34 cellular contexts compared by ENCODE assay signal in genomic region chr20:24487648-24488047, GRCh38. TPM values are rescaled to one million over a fixed set of nuclear protein-coding genes. Genes with fewer than 3 reads are reported as not detected.
"Had no signal": no experiment of that assay in that cellular context is flagged by ENCODE, and none has a peak within 500 bp of the region (broad histone marks: within the 10 kb centered on the region; RNA-seq: fewer than 3 reads in every experiment).

No MANE protein-coding gene starts in this region.

- ATAC-seq: activated CD8-positive, alpha-beta T cell treated with anti-CD3 and anti-CD28 coated beads for 36 hours; PC-3 had no signal

- H3K4me3 ChIP-seq: ascending aorta, breast epithelium, MG63, Peyer's patch, SJSA1 had no signal

- H3K36me3 Mint-ChIP-seq: activated naive CD4-positive, alpha-beta T cell treated with anti-CD3 and anti-CD28 coated beads, Interleukin-2, amount 50 U/mL, for 24 hours; activated naive CD8-positive, alpha-beta T cell treated with anti-CD3 and anti-CD28 coated beads, Interleukin-2, amount 10 ng/mL, durations not matched to agents 7 days and 5 days had no signal

- DNase-seq: activated CD4-positive, alpha-beta T cell treated with anti-CD3 and anti-CD28 coated beads, Interleukin-2, amount 10 ng/mL, durations not matched to agents 24 days and 14 days; activated CD4-positive, alpha-beta T cell treated with anti-CD3 and anti-CD28 coated beads, Interleukin-2, amount 50 U/mL, for 4 hours; activated CD8-positive, alpha-beta T cell treated with anti-CD3 and anti-CD28 coated beads for 36 hours; activated gamma-delta T cell; activated naive CD4-positive, alpha-beta T cell treated with Interleukin-2 at 50 U/mL for 16 hours; activated naive CD8-positive, alpha-beta T cell treated with anti-CD3 and anti-CD28 coated beads, Interleukin-2, amount 10 ng/mL, durations not matched to agents 7 days and 5 days; activated T-cell treated with anti-CD3 and anti-CD28 coated beads, Interleukin-2, amount 50 U/mL, for 24 hours; amygdala; caudate nucleus; Kasumi-1; KG1; MG63; NCI-H1048; NCI-H1417; NCI-H146; NCI-H187; NCI-H2081 treated with DMSO at 0.1 percent for 48 hours; NCI-H226; NCI-H446 treated with DMSO at 0.1 percent for 48 hours; NCI-H524; NK-92 treated with Interleukin-12 subunit alpha and Interleukin-12 subunit beta, amount 100 ng/mL, for 24 hours; Peyer's patch; RPMI8226; SHP77 treated with DMSO at 0.1 percent for 48 hours; SK-N-SH had no signal

- H3K9me3 ChIP-seq: ascending aorta, breast epithelium, MG63, Peyer's patch, SJSA1, SK-N-SH had no signal

- H3K36me3 ChIP-seq: ascending aorta, breast epithelium, MG63, Peyer's patch, SJSA1 had no signal

- H3K27ac ChIP-seq: ascending aorta, breast epithelium, Peyer's patch, SJSA1 had no signal

- H3K27me3 Mint-ChIP-seq: activated CD8-positive, alpha-beta T cell treated with anti-CD3 and anti-CD28 coated beads for 36 hours; activated naive CD4-positive, alpha-beta T cell treated with anti-CD3 and anti-CD28 coated beads, Interleukin-2, amount 50 U/mL, for 24 hours; activated naive CD8-positive, alpha-beta T cell treated with anti-CD3 and anti-CD28 coated beads, Interleukin-2, amount 10 ng/mL, durations not matched to agents 7 days and 5 days; activated T-cell treated with anti-CD3 and anti-CD28 coated beads, Interleukin-2, amount 50 U/mL, for 24 hours had no signal

- H3K4me3 Mint-ChIP-seq: activated CD4-positive, alpha-beta T cell treated with anti-CD3 and anti-CD28 coated beads, Interleukin-2, amount 10 ng/mL, durations not matched to agents 24 days and 14 days; activated CD8-positive, alpha-beta T cell treated with anti-CD3 and anti-CD28 coated beads for 36 hours; activated naive CD4-positive, alpha-beta T cell treated with anti-CD3 and anti-CD28 coated beads, Interleukin-2, amount 50 U/mL, for 24 hours; activated naive CD8-positive, alpha-beta T cell treated with anti-CD3 and anti-CD28 coated beads, Interleukin-2, amount 10 ng/mL, durations not matched to agents 7 days and 5 days; activated T-cell treated with anti-CD3 and anti-CD28 coated beads, Interleukin-2, amount 50 U/mL, for 24 hours; T-helper 1 cell treated with Interleukin-12 subunit alpha and Interleukin-12 subunit beta and Interleukin-4 antibody, amounts not matched to agents 30 μg/mL and 1 μg/mL, for 36 hours; T-helper 2 cell treated with Interferon-gamma antibody and Interleukin-4, amounts not matched to agents 5 μg/mL and 100 μg/mL, for 36 hours had no signal

- H3K4me1 Mint-ChIP-seq: activated CD4-positive, alpha-beta T cell treated with anti-CD3 and anti-CD28 coated beads, Interleukin-2, amount 10 ng/mL, durations not matched to agents 24 days and 14 days; activated naive CD4-positive, alpha-beta T cell treated with anti-CD3 and anti-CD28 coated beads, Interleukin-2, amount 50 U/mL, for 24 hours had no signal

- H3K27me3 ChIP-seq: ascending aorta, MG63, Peyer's patch, SJSA1 had no signal

- H3K27ac Mint-ChIP-seq: activated CD4-positive, alpha-beta T cell treated with anti-CD3 and anti-CD28 coated beads, Interleukin-2, amount 10 ng/mL, durations not matched to agents 24 days and 14 days; activated CD8-positive, alpha-beta T cell treated with anti-CD3 and anti-CD28 coated beads for 36 hours; activated naive CD4-positive, alpha-beta T cell treated with anti-CD3 and anti-CD28 coated beads, Interleukin-2, amount 50 U/mL, for 24 hours; activated naive CD8-positive, alpha-beta T cell treated with anti-CD3 and anti-CD28 coated beads, Interleukin-2, amount 10 ng/mL, durations not matched to agents 7 days and 5 days; activated T-cell treated with anti-CD3 and anti-CD28 coated beads, Interleukin-2, amount 50 U/mL, for 24 hours; activated T-helper 2 cell treated with anti-CD3 and anti-CD28 coated beads, Interferon-gamma antibody, Interleukin-2, Interleukin-4, amounts not matched to agents 10 μg/mL and 5 μg/mL and 100 μg/mL, durations not matched to agents 14 hours and 24 hours and 36 hours; T-helper 1 cell treated with Interleukin-12 subunit alpha and Interleukin-12 subunit beta and Interleukin-4 antibody, amounts not matched to agents 30 μg/mL and 1 μg/mL, for 36 hours; T-helper 2 cell treated with Interferon-gamma antibody and Interleukin-4, amounts not matched to agents 5 μg/mL and 100 μg/mL, for 36 hours had no signal

- H3K9me3 Mint-ChIP-seq: activated CD4-positive, alpha-beta T cell treated with anti-CD3 and anti-CD28 coated beads, Interleukin-2, amount 10 ng/mL, durations not matched to agents 24 days and 14 days; activated CD8-positive, alpha-beta T cell treated with anti-CD3 and anti-CD28 coated beads for 36 hours; activated naive CD4-positive, alpha-beta T cell treated with anti-CD3 and anti-CD28 coated beads, Interleukin-2, amount 50 U/mL, for 24 hours; activated naive CD8-positive, alpha-beta T cell treated with anti-CD3 and anti-CD28 coated beads, Interleukin-2, amount 10 ng/mL, durations not matched to agents 7 days and 5 days; activated T-cell treated with anti-CD3 and anti-CD28 coated beads, Interleukin-2, amount 50 U/mL, for 24 hours; activated T-helper 2 cell treated with anti-CD3 and anti-CD28 coated beads, Interferon-gamma antibody, Interleukin-2, Interleukin-4, amounts not matched to agents 10 μg/mL and 5 μg/mL and 100 μg/mL, durations not matched to agents 14 hours and 24 hours and 36 hours; T-helper 1 cell treated with Interleukin-12 subunit alpha and Interleukin-12 subunit beta and Interleukin-4 antibody, amounts not matched to agents 30 μg/mL and 1 μg/mL, for 36 hours; T-helper 2 cell treated with Interferon-gamma antibody and Interleukin-4, amounts not matched to agents 5 μg/mL and 100 μg/mL, for 36 hours had no signal

- H3K4me1 ChIP-seq: ascending aorta, breast epithelium, Peyer's patch, SJSA1 had no signal

RNA-seq across cellular contexts. Expression of gene SYNDIG1, which starts 18.2 kb away (rescaled TPM):
- total RNA-seq: activated CD4-positive, alpha-beta T cell treated with anti-CD3 and anti-CD28 coated beads, Interleukin-2, amount 10 ng/mL, durations not matched to agents 24 days and 14 days; activated CD8-positive, alpha-beta memory T cell treated with anti-CD3 and anti-CD28 coated beads for 36 hours; activated CD8-positive, alpha-beta T cell treated with anti-CD3 and anti-CD28 coated beads for 36 hours; activated naive CD8-positive, alpha-beta T cell treated with anti-CD3 and anti-CD28 coated beads, Interleukin-2, amount 10 ng/mL, durations not matched to agents 7 days and 5 days; activated T-helper 2 cell treated with anti-CD3 and anti-CD28 coated beads, Interferon-gamma antibody, Interleukin-2, Interleukin-4, amounts not matched to agents 10 μg/mL and 5 μg/mL and 100 μg/mL, durations not matched to agents 14 hours and 24 hours and 36 hours; PC-3; SJSA1 had no signal
- polyA plus RNA-seq: SK-N-SH had no signal
